14 cellular contexts compared by ENCODE assay signal in the genomic region with DNA sequence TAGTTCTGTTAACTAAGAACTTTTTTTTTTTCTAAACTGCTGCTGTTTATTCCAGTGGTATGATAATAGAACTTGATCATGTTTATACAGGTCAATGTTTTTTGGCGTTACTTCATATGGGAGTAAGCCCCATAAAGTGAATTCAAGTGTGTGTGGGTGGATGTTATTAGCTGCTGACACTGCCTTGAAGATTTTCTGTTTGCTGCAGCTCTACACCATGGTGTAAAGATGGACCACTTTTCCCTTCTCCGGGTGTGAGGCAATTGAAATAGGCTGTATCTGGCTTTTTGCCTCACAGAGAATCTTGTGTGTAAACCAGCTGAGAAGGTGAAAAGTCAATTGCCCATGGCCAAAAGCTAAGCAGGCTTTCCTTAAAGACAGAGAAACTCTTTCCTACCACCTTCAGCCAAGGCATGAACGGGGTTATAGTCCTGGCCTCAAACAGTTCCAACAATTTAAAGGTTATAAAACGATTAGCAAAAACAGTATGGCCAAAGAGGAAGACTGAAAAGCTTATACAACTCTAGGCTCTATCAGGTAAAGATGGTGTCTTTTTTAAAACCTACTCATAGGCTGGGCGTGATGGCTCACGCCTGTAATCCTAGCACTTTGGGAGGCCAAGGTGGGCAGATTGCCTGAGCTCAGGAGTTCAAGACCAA. TPM values are rescaled to one million over a fixed set of nuclear protein-coding genes. Genes with fewer than 3 reads are reported as not detected.
DNase-seq lines count a peak whose midpoint lies in the region; ATAC-seq and TF ChIP-seq lines count a peak whose summit lies in the region.
"Had no signal": no experiment of that assay in that cellular context is flagged by ENCODE, and none has a peak within 500 bp of the region (broad histone marks: within the 10 kb centered on the region; RNA-seq: fewer than 3 reads in every experiment).

No MANE protein-coding gene starts in this region.

- H3K4me1 ChIP-seq in A673 (ENCODE audit: insufficient read depth, low read length, poor library complexity, severe bottlenecking) (peaks cover 11% of the 10 kb centered on the region), RWPE2 (ENCODE audit: insufficient read depth, poor library complexity, severe bottlenecking) (peaks cover 16% of the 10 kb centered on the region), prostate gland (replicated peaks) (no peaks in the 10 kb centered on the region)
- H3K4me1 ChIP-seq: left ventricle myocardium inferior had no signal

- 51% methylated on average over 6 of the region's 6 CpGs for WGBS in prostate gland

- CTCF ChIA-PET in A673 (lab: Charles Lee), result no interaction called here

- H3K36me3 ChIP-seq in A673 (ENCODE audit: insufficient read depth, low read length, poor library complexity, severe bottlenecking), result no peaks in the 10 kb centered on the region
- H3K36me3 ChIP-seq in RWPE2 (ENCODE audit: low read depth), result no peaks in the 10 kb centered on the region
- H3K36me3 ChIP-seq in prostate gland, result no peaks in the 10 kb centered on the region
- H3K36me3 ChIP-seq: HAP-1, left ventricle myocardium inferior had no signal

- TF ChIP-seq CTCF in A673 (conservative IDR thresholded peaks at IDR 0.05; ENCODE audit: low read depth, low read length) (no peak), RWPE2 (IDR thresholded peaks at IDR 0.05; ENCODE audit: poor library complexity, severe bottlenecking) (no peak), fibroblast of villous mesenchyme (IDR thresholded peaks at IDR 0.05; ENCODE audit: insufficient read depth, low read depth, low read length) (no peak), prostate gland (IDR thresholded peaks at IDR 0.05) (no peak)

- H3K9me3 ChIP-seq in A673 (ENCODE audit: low read depth, low read length, poor library complexity, severe bottlenecking), result no peaks in the 10 kb centered on the region
- H3K9me3 ChIP-seq in RWPE2 (ENCODE audit: severe bottlenecking), result no peaks in the 10 kb centered on the region
- H3K9me3 ChIP-seq in prostate gland, result no peaks in the 10 kb centered on the region
- H3K9me3 ChIP-seq: HAP-1, left ventricle myocardium inferior had no signal

- DNase-seq in A673 (ENCODE audit: low spot score), result peak; percentile 19
- no peak for DNase-seq in RWPE2 (ENCODE audit: low spot score)
- peak; percentile 54 for DNase-seq in fibroblast of villous mesenchyme (ENCODE audit: low read depth)
- no peak for DNase-seq in GF-D8 (lab: John Stamatoyannopoulos, UW)
- no peak for DNase-seq in HT-29 (ENCODE audit: low spot score)
- DNase-seq in prostate gland (ENCODE audit: low spot score), result no peak
- DNase-seq: activated B cell treated with CpG ODN at 0.5 μM for 24 hours, head of caudate nucleus, left ventricle myocardium inferior had no signal

- H3K4me3 ChIP-seq in A673 (ENCODE audit: low read depth, low read length, poor library complexity, severe bottlenecking), result no peak overlapping the region
- no peak overlapping the region for H3K4me3 ChIP-seq in RWPE2 (ENCODE audit: severe bottlenecking)
- no peak overlapping the region for H3K4me3 ChIP-seq in fibroblast of villous mesenchyme (ENCODE audit: low read depth, low read length)
- H3K4me3 ChIP-seq in prostate gland, result no peak overlapping the region
- H3K4me3 ChIP-seq: HAP-1, left ventricle myocardium inferior had no signal

- intact Hi-C loops in A673 (cut with micrococcal nuclease; ENCODE audit: unreplicated experiment) (no loop called here), prostate gland (cut with DNase I) (no loop called here)

- ATAC-seq in GM19455 (IDR thresholded peaks at IDR 0.05; ENCODE audit: unreplicated experiment) (peak; percentile 20), RWPE2 (ENCODE audit: low read depth) (peak; percentile 43; the same call in 2 of the 3 replicates), GM18498 (IDR thresholded peaks at IDR 0.05; ENCODE audit: unreplicated experiment) (no peak)
- ATAC-seq: sciatic nerve had no signal

- H3K27ac ChIP-seq in A673 (ENCODE audit: low read depth, low read length, poor library complexity, severe bottlenecking), result no peak overlapping the region
- H3K27ac ChIP-seq in RWPE2 (ENCODE audit: poor library complexity, severe bottlenecking), result peak overlapping the region; percentile 57
- no peak overlapping the region for H3K27ac ChIP-seq in prostate gland
- H3K27ac ChIP-seq: C4-2B, left ventricle myocardium inferior had no signal

- POLR2A ChIA-PET in A673 (lab: Charles Lee; ENCODE audit: low non-redundant PET), result no interaction called here

- H3K27me3 ChIP-seq in A673 (replicated peaks; ENCODE audit: insufficient read depth, low read depth, low read length, poor library complexity) (no peaks in the 10 kb centered on the region), RWPE2 (ENCODE audit: insufficient read depth, poor library complexity, severe bottlenecking) (no peaks in the 10 kb centered on the region), prostate gland (replicated peaks; ENCODE audit: insufficient read depth) (no peaks in the 10 kb centered on the region)

- TF ChIP-seq POLR2A in prostate gland (IDR thresholded peaks at IDR 0.05), result no peak

- BruUV-seq in A673 (replicated peaks; lab: Mats Ljungman, UMichigan), result no TSS peak

RNA-seq across cellular contexts. Expression of a gene that starts 33.9 kb away (rescaled TPM):
- total RNA-seq in A673 (2021) (0.69 and 1.6 TPM in 2 replicates), fibroblast of villous mesenchyme (88.3 and 132 TPM in 2 replicates), prostate gland (10 to 100 TPM; 11.0 to 63.7 TPM)
- 2.0 and 4.5 TPM in 2 replicates for total RNA-seq in HT-29 (2014; rRNA removed; shearing (Covaris generic))

Comparison
In these comparisons a context has a peak if more than half of its experiments do, and no peak if none do; other contexts are left out.
1. DNase-seq: peak in A673 (single experiment) and fibroblast of villous mesenchyme (single experiment); none in RWPE2 (single experiment), GF-D8 (single experiment), HT-29 (single experiment) and prostate gland (single experiment).